Comparison of ENCODE assay signal across 8 cellular contexts in genomic region chr1:9561429-9561828, GRCh38. TPM values are rescaled to one million over a fixed set of nuclear protein-coding genes. Genes with fewer than 3 reads are reported as not detected.
DNase-seq lines count a peak whose midpoint lies in the region; ATAC-seq and TF ChIP-seq lines count a peak whose summit lies in the region.

No MANE protein-coding gene starts in this region.

- H4K20me1 ChIP-seq in Karpas-422 (ENCODE audit: insufficient read depth, low read depth, low read length) = no peaks in the 10 kb centered on the region; the same call in 1 of the 2 replicates
- no peaks in the 10 kb centered on the region for H4K20me1 ChIP-seq in MM.1S (ENCODE audit: insufficient read depth, low read length)

- H2AFZ ChIP-seq in Karpas-422 (ENCODE audit: low read length) (no peak overlapping the region), MM.1S (ENCODE audit: low read length) (no peak overlapping the region)

- H3K27ac ChIP-seq in AG04450 (ENCODE audit: low read depth, low read length) = no peak overlapping the region
- peak overlapping the region; percentile 96 for H3K27ac ChIP-seq in Karpas-422 (ENCODE audit: low read length)
- peak overlapping the region; percentile 72 for H3K27ac ChIP-seq in RWPE1
- H3K27ac ChIP-seq in MM.1S (ENCODE audit: low read length) = no peak overlapping the region

- no peaks in the 10 kb centered on the region for H3K27me3 ChIP-seq in AG04450 (ENCODE audit: control insufficient read depth, insufficient read depth, low read length)
- H3K27me3 ChIP-seq in Karpas-422 (ENCODE audit: low read length) = no peaks in the 10 kb centered on the region
- H3K27me3 ChIP-seq in MM.1S (replicated peaks; ENCODE audit: insufficient read depth, low read length) = no peaks in the 10 kb centered on the region

- no peak overlapping the region for H3K4me3 ChIP-seq in AG04450 (ENCODE audit: low read depth, low read length)
- no peak overlapping the region for H3K4me3 ChIP-seq in Karpas-422 (ENCODE audit: low read length)
- no peak overlapping the region for H3K4me3 ChIP-seq in MM.1S (ENCODE audit: low read length)

- H3K36me3 ChIP-seq in Karpas-422 (ENCODE audit: insufficient read depth, low read length) (peaks cover 24% of the 10 kb centered on the region), MM.1S (replicated peaks; ENCODE audit: insufficient read depth, low read length) (no peaks in the 10 kb centered on the region; the same call in 1 of the 2 replicates)

- intact Hi-C loops in posterior vena cava (cut with DNase I) = no loop called here

- no peak for ATAC-seq in GM19395 (IDR thresholded peaks at IDR 0.05; ENCODE audit: unreplicated experiment)

- H3K9me3 ChIP-seq in AG04450 (ENCODE audit: control insufficient read depth, insufficient read depth, low read length) (no peaks in the 10 kb centered on the region), Karpas-422 (ENCODE audit: low read length) (no peaks in the 10 kb centered on the region), MM.1S (replicated peaks; ENCODE audit: insufficient read depth, low read length) (no peaks in the 10 kb centered on the region)

- H3K9me2 ChIP-seq in Karpas-422 (replicated peaks; ENCODE audit: insufficient read depth, low read length) = no peaks in the 10 kb centered on the region
- no peaks in the 10 kb centered on the region for H3K9me2 ChIP-seq in MM.1S (replicated peaks; ENCODE audit: insufficient read depth, low read length)

- H3K79me2 ChIP-seq in Karpas-422 (ENCODE audit: low read length) = peaks cover 76% of the 10 kb centered on the region
- no peaks in the 10 kb centered on the region for H3K79me2 ChIP-seq in MM.1S (ENCODE audit: low read length)

- H3K9ac ChIP-seq in Karpas-422 (ENCODE audit: low read length) (no peak overlapping the region), MM.1S (ENCODE audit: low read length) (no peak overlapping the region)

- POLR2A ChIA-PET in AG04450 (lab: Yijun Ruan, JAX) (interaction anchor here (1.1 kb wide), 1 partner anchor 22 kb away, joined by 8 read pairs; the partner anchor contains the start of gene SLC25A33), RWPE1 (lab: Yijun Ruan, JAX; ENCODE audit: low non-redundant PET) (no interaction called here)

- DNase-seq in AG04450 (ENCODE audit: low read depth, low spot score) (peak; percentile 64), Karpas-422 (peak; percentile 57), RWPE1 (ENCODE audit: low spot score) (peak; percentile 78), fibroblast of the conjunctiva (ENCODE audit: low read depth) (peak; percentile 86), pons (ENCODE audit: low spot score) (peak; percentile 76), posterior vena cava (ENCODE audit: low spot score) (no peak), MM.1S (no peak)

- H3K4me1 ChIP-seq in Karpas-422 (ENCODE audit: low read length) (peaks cover 73% of the 10 kb centered on the region), MM.1S (ENCODE audit: low read length) (no peaks in the 10 kb centered on the region)

- H3F3A ChIP-seq in MM.1S (ENCODE audit: insufficient read depth, low read length) = no peaks in the 10 kb centered on the region

- TF ChIP-seq CTCF in AG04450 (IDR thresholded peaks at IDR 0.05; ENCODE audit: low read depth, low read length) (no peak), RWPE1 (conservative IDR thresholded peaks at IDR 0.05; ENCODE audit: low read depth) (no peak), MM.1S (IDR thresholded peaks at IDR 0.05; ENCODE audit: low read length) (no peak)

- CTCF ChIA-PET in AG04450 (lab: Charles Lee) = interaction anchor here (0.8 to 0.9 kb wide), 2 partner anchors 12 to 294 kb away, joined by 3 to 4 read pairs; no protein-coding TSS in a partner anchor
- CTCF ChIA-PET in RWPE1 (lab: Yijun Ruan, JAX) = interaction anchor here (0.5 to 1.1 kb wide), 4 partner anchors 19 to 70 kb away, joined by 3 to 4 read pairs (median 3); no protein-coding TSS in a partner anchor

- H3K4me2 ChIP-seq in Karpas-422 (ENCODE audit: low read depth, low read length, poor library complexity, severe bottlenecking) (no peak overlapping the region), MM.1S (ENCODE audit: low read depth, low read length) (no peak overlapping the region)

RNA-seq across cellular contexts. Expression of gene SLC25A33, which starts 22.2 kb away (rescaled TPM):
- 3.3 and 4.1 TPM in 2 replicates for polyA plus RNA-seq in AG04450 (2011; rRNA removed)
- polyA minus RNA-seq in AG04450 (2011; rRNA and poly(A)+ RNA removed) = 2.0 TPM in 2 replicates
- total RNA-seq in Karpas-422 (2014; rRNA removed; shearing (Covaris generic); ENCODE audit: low replicate concordance) = 19.7 and 25.2 TPM in 2 replicates
- total RNA-seq in posterior vena cava = 1 to 10 TPM; 2.3 to 4.5 TPM

RNA-seq across cellular contexts. Expression of gene TMEM201, which starts 27.3 kb away (rescaled TPM):
- polyA plus RNA-seq in AG04450 (2011; rRNA removed) = 1.6 and 2.0 TPM in 2 replicates
- 2.3 and 2.9 TPM in 2 replicates for polyA minus RNA-seq in AG04450 (2011; rRNA and poly(A)+ RNA removed)
- 9.3 and 12.2 TPM in 2 replicates for total RNA-seq in Karpas-422 (2014; rRNA removed; shearing (Covaris generic); ENCODE audit: low replicate concordance)
- 1 to 10 TPM; 6.1 to 6.9 TPM for total RNA-seq in posterior vena cava

Comparison
In these comparisons a context has a peak if more than half of its experiments do, and no peak if none do; other contexts are left out.
1. DNase-seq: peak in AG04450 (single experiment), Karpas-422 (single experiment), RWPE1 (single experiment), fibroblast of the conjunctiva (single experiment) and pons (single experiment); none in posterior vena cava (single experiment) and MM.1S (single experiment).
2. H3K27ac ChIP-seq: peak in Karpas-422 (single experiment) and RWPE1 (single experiment); none in AG04450 (single experiment) and MM.1S (single experiment).